Comparison of ENCODE assay signal across 7 cellular contexts in the genomic region with DNA sequence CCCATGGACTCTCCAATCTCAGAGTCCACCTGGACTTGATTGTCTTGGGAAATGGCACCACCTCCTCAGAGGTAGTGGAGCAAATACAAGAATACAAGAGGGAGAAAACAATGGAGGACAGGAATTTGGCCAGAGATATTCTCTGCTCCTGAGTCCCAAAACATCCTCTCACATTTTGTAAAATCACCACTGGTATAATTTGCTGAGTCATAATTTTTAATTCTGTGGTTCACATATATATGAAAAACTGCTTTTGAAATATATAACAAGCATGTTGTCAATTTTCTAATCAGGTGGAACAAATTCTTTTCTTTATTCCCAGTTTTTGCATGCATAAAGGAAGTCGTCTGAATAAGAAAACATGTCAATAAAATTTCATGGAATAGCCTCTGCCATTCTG.
"Had no signal": no experiment of that assay in that cellular context is flagged by ENCODE, and none has a peak within 500 bp of the region (broad histone marks: within the 10 kb centered on the region; RNA-seq: fewer than 3 reads in every experiment).

No MANE protein-coding gene starts in this region.

- DNase-seq: GOT3, H9, HCEC 1CT, KBM-7 had no signal

- H3K27ac ChIP-seq: KMS-11 had no signal

- H3K9ac ChIP-seq: KMS-11 had no signal

- H3K4me2 ChIP-seq: KMS-11 had no signal

- FAIRE-seq: H54, HTR-8/SVneo had no signal
